1 cellular context compared by ENCODE assay signal in genomic region chr3:70982274-70982673, GRCh38.
TF ChIP-seq lines count a peak whose summit lies in the region.

No MANE protein-coding gene starts in this region.

TF ChIP-seq in GM12878, 131 proteins besides CTCF, POLR2A, EP300 and RAD21 (continued from another document):
- TF ChIP-seq ZBTB40 (IDR thresholded peaks at IDR 0.05; ENCODE audit: borderline replicate concordance) (no peak), SUZ12 (IDR thresholded peaks at IDR 0.05; ENCODE audit: unreplicated experiment) (no peak), JUND (IDR thresholded peaks at IDR 0.05; ENCODE audit: low read depth, low read length) (no peak), ATF3 (IDR thresholded peaks at IDR 0.05; ENCODE audit: borderline replicate concordance, extremely low read depth, low read depth, low read length) (no peak), HSF1 (IDR thresholded peaks at IDR 0.05; ENCODE audit: low read depth, low read length) (no peak), ZBTB4 (CRISPR knock-in tag; IDR thresholded peaks at IDR 0.05) (no peak), CREB1 (IDR thresholded peaks at IDR 0.05; ENCODE audit: low read depth) (no peak)
